ENCODE assay signal across 1 cellular context in genomic region chr16:15682105-15682570, GRCh38.
TF ChIP-seq lines count a peak whose summit lies in the region.

No MANE protein-coding gene starts in this region.

TF ChIP-seq in HepG2, 621 proteins besides CTCF, POLR2A, EP300 and RAD21 (continued from another document and continues in another):
- no peak for TF ChIP-seq ZNF503 (CRISPR knock-in tag; IDR thresholded peaks at IDR 0.05)
- no peak for TF ChIP-seq SYNCRIP (IDR thresholded peaks at IDR 0.05; ENCODE audit: insufficient read depth, low read depth, low read length)
- TF ChIP-seq NPAS2 (CRISPR knock-in tag; IDR thresholded peaks at IDR 0.05; ENCODE audit: borderline replicate concordance): no peak
- TF ChIP-seq ZSCAN9 (CRISPR knock-in tag; IDR thresholded peaks at IDR 0.05; ENCODE audit: borderline replicate concordance): no peak
- no peak for TF ChIP-seq MTA1 (CRISPR knock-in tag; IDR thresholded peaks at IDR 0.05; ENCODE audit: borderline replicate concordance)
- no peak for TF ChIP-seq ZFP36L2 (CRISPR knock-in tag; IDR thresholded peaks at IDR 0.05)
- no peak for TF ChIP-seq RELA (CRISPR knock-in tag; IDR thresholded peaks at IDR 0.05)
- TF ChIP-seq NCOA2 (CRISPR knock-in tag; IDR thresholded peaks at IDR 0.05): no peak
- TF ChIP-seq ZNF83 (CRISPR knock-in tag; IDR thresholded peaks at IDR 0.05; ENCODE audit: borderline replicate concordance): no peak
- TF ChIP-seq CEBPZ (IDR thresholded peaks at IDR 0.05; ENCODE audit: low read length): no peak
- no peak for TF ChIP-seq JUN (CRISPR knock-in tag; IDR thresholded peaks at IDR 0.05)
- no peak for TF ChIP-seq SMARCE1 (IDR thresholded peaks at IDR 0.05; ENCODE audit: borderline replicate concordance)
- no peak for TF ChIP-seq ZNF557 (CRISPR knock-in tag; IDR thresholded peaks at IDR 0.05)
- TF ChIP-seq IKZF4 (CRISPR knock-in tag; IDR thresholded peaks at IDR 0.05; ENCODE audit: borderline replicate concordance, low read depth, not compliant biosample characterization): no peak
- no peak for TF ChIP-seq SMARCC2 (IDR thresholded peaks at IDR 0.05)
- no peak for TF ChIP-seq ZNF772 (CRISPR knock-in tag; IDR thresholded peaks at IDR 0.05)
- no peak for TF ChIP-seq NCOA1 (CRISPR knock-in tag; IDR thresholded peaks at IDR 0.05)
- TF ChIP-seq ZFP36 (IDR thresholded peaks at IDR 0.05; ENCODE audit: borderline replicate concordance, low read depth, low read length, partially characterized antibody): no peak
- TF ChIP-seq SP1 (IDR thresholded peaks at IDR 0.05): no peak
- TF ChIP-seq SP1 (CRISPR knock-in tag; IDR thresholded peaks at IDR 0.05): peak; percentile 22; the same call in 1 of the 2 replicates
- 0 out of 2 replicates have a peak, but pooled peaks have one; percentile 20 for TF ChIP-seq SALL1 (CRISPR knock-in tag; IDR thresholded peaks at IDR 0.05)
- TF ChIP-seq ATF7 (IDR thresholded peaks at IDR 0.05): no peak
- TF ChIP-seq ATF7 (CRISPR knock-in tag; IDR thresholded peaks at IDR 0.05): no peak
- no peak for TF ChIP-seq HCFC1 (IDR thresholded peaks at IDR 0.05; ENCODE audit: low read depth, low read length)
- no peak for TF ChIP-seq PAX8 (CRISPR knock-in tag; IDR thresholded peaks at IDR 0.05; ENCODE audit: borderline replicate concordance)
- TF ChIP-seq ZGPAT (CRISPR knock-in tag; IDR thresholded peaks at IDR 0.05): peak; percentile 65
- peak; percentile 70 for TF ChIP-seq ZNF18 (CRISPR knock-in tag; IDR thresholded peaks at IDR 0.05; ENCODE audit: insufficient replicate concordance)
- TF ChIP-seq ZNF451 (CRISPR knock-in tag; IDR thresholded peaks at IDR 0.05): no peak
- peak; percentile 55; the same call in 1 of the 2 replicates for TF ChIP-seq USF2 (IDR thresholded peaks at IDR 0.05; ENCODE audit: low read depth, low read length)
- peak; percentile 67; the same call in 1 of the 2 replicates for TF ChIP-seq USF2 (CRISPR knock-in tag; IDR thresholded peaks at IDR 0.05; ENCODE audit: borderline replicate concordance)
- TF ChIP-seq ZNF441 (CRISPR knock-in tag; IDR thresholded peaks at IDR 0.05; ENCODE audit: borderline replicate concordance): no peak
- TF ChIP-seq ASH2L (IDR thresholded peaks at IDR 0.05; ENCODE audit: insufficient read length, low read depth, low read length): peak; percentile 41
- 0 out of 2 replicates have a peak, but pooled peaks have one; percentile 24 for TF ChIP-seq ZNF580 (CRISPR knock-in tag; IDR thresholded peaks at IDR 0.05; ENCODE audit: borderline replicate concordance, low read depth)
- TF ChIP-seq KDM4B (CRISPR knock-in tag; IDR thresholded peaks at IDR 0.05): no peak
- no peak for TF ChIP-seq SRSF4 (IDR thresholded peaks at IDR 0.05; ENCODE audit: low read depth, low read length, poor library complexity, severe bottlenecking)
- no peak for TF ChIP-seq CREM (IDR thresholded peaks at IDR 0.05)
- TF ChIP-seq CREM (CRISPR knock-in tag; IDR thresholded peaks at IDR 0.05): no peak
- TF ChIP-seq ZNF543 (CRISPR knock-in tag; IDR thresholded peaks at IDR 0.05): no peak
- no peak for TF ChIP-seq NR0B2 (CRISPR knock-in tag; IDR thresholded peaks at IDR 0.05)
- TF ChIP-seq HDAC2 (CRISPR knock-in tag; IDR thresholded peaks at IDR 0.05): peak; percentile 48; the same call in 1 of the 2 replicates
- no peak for TF ChIP-seq CREBL2 (CRISPR knock-in tag; IDR thresholded peaks at IDR 0.05; ENCODE audit: borderline replicate concordance)
- no peak for TF ChIP-seq TCF7 (IDR thresholded peaks at IDR 0.05; ENCODE audit: low read depth)
- no peak for TF ChIP-seq PRDM15 (CRISPR knock-in tag; IDR thresholded peaks at IDR 0.05)
- TF ChIP-seq ZBTB7A (CRISPR knock-in tag; IDR thresholded peaks at IDR 0.05): no peak
- TF ChIP-seq PCBP2 (optimal IDR thresholded peaks at IDR 0.05; ENCODE audit: low read depth, low read length, poor library complexity, severe bottlenecking): no peak
- no peak for TF ChIP-seq RFX5 (IDR thresholded peaks at IDR 0.05; ENCODE audit: low read depth, low read length)
- no peak for TF ChIP-seq ZNF264 (CRISPR knock-in tag; IDR thresholded peaks at IDR 0.05)
- 0 out of 2 replicates have a peak, but pooled peaks have one; percentile 47 for TF ChIP-seq KLF11 (CRISPR knock-in tag; IDR thresholded peaks at IDR 0.05)
- no peak for TF ChIP-seq YEATS4 (CRISPR knock-in tag; IDR thresholded peaks at IDR 0.05; ENCODE audit: borderline replicate concordance)
- no peak for TF ChIP-seq ZNF782 (CRISPR knock-in tag; IDR thresholded peaks at IDR 0.05; ENCODE audit: borderline replicate concordance)
- no peak for TF ChIP-seq ZNF281 (CRISPR knock-in tag; IDR thresholded peaks at IDR 0.05; ENCODE audit: borderline replicate concordance)
